12 cellular contexts compared by ENCODE assay signal in genomic region chr11:132992838-132993680, GRCh38.
DNase-seq lines count a peak whose midpoint lies in the region; ATAC-seq, FAIRE-seq and TF ChIP-seq lines count a peak whose summit lies in the region.
"Had no signal": no experiment of that assay in that cellular context is flagged by ENCODE, and none has a peak within 500 bp of the region (broad histone marks: within the 10 kb centered on the region; RNA-seq: fewer than 3 reads in every experiment).

No MANE protein-coding gene starts in this region.

- H3K4me3 ChIP-seq in liver (ENCODE audit: low read depth in 1 of 3, low read length in 3 of 3) (no peak overlapping the region), HepG2 (replicated peaks in 1 of 3; ENCODE audit: insufficient read depth in 1 of 3, low read depth in 2 of 3, low read length in 3 of 3) (no peak overlapping the region), upper lobe of left lung (no peak overlapping the region)

- 51% methylated on average over 17 of the region's 17 CpGs for WGBS in liver
- 14% methylated on average over 16 of the region's 17 CpGs for WGBS in HepG2 (ENCODE audit: low lambda C conversion rate)
- WGBS in upper lobe of left lung, 2 donors = 43 to 49% methylated on average over 14 to 17 of the region's 17 CpGs

- DNase-seq in HepG2 (ENCODE audit: low spot score) (no peak), SK-MEL-5 (ENCODE audit: low read depth, low spot score) (peak; percentile 2), glutamatergic neuron (no peak), type B pancreatic cell (ENCODE audit: extremely low spot score, unreplicated experiment) (no peak), progenitor cell of endocrine pancreas (ENCODE audit: low spot score, unreplicated experiment) (no peak), upper lobe of left lung (no peak)
- DNase-seq: activated CD4-positive, alpha-beta memory T cell treated with anti-CD3 and anti-CD28 coated beads, Interleukin-2, amount 10 ng/mL, durations not matched to agents 7 days and 5 days; NCI-H226; SW 1271 had no signal

- ATAC-seq in HepG2 = no peak
- ATAC-seq in activated T-helper 17 cell treated with anti-CD3 and anti-CD28 coated beads, Interleukin-2, amount 50 U/mL, for 72 hours (replicated peaks) = no peak
- ATAC-seq in upper lobe of left lung (ENCODE audit: low FRiP score in 2 of 2) = no peak

- no peak overlapping the region for H3K4me2 ChIP-seq in HepG2 (ENCODE audit: low read depth, low read length)

- no TSS peak for BruUV-seq in HepG2 (replicated peaks; lab: Mats Ljungman, UMichigan)

- CTCF ChIA-PET in HepG2 (lab: Yijun Ruan, JAX; ENCODE audit: low intra/inter-chr PET ratio, low total read pairs) = no interaction called here

- H3K79me2 ChIP-seq in HepG2 (ENCODE audit: insufficient read depth, low read length) = no peaks in the 10 kb centered on the region

- H3K4me3 Mint-ChIP-seq in glutamatergic neuron (ENCODE audit: unreplicated experiment) (peak overlapping the region; percentile 84), type B pancreatic cell (peak overlapping the region; percentile 62), progenitor cell of endocrine pancreas (ENCODE audit: low read depth) (no peak overlapping the region)
- no peak overlapping the region for H3K4me3 Mint-ChIP-seq in activated T-helper 17 cell treated with anti-CD3 and anti-CD28 coated beads, Interleukin-2, amount 50 U/mL, for 72 hours
- H3K4me3 Mint-ChIP-seq: activated CD4-positive, alpha-beta memory T cell treated with anti-CD3 and anti-CD28 coated beads, Interleukin-2, amount 10 ng/mL, durations not matched to agents 7 days and 5 days had no signal

- POLR2A ChIA-PET in HepG2 (lab: Yijun Ruan, JAX) = no interaction called here

- H3K36me3 ChIP-seq in liver (ENCODE audit: control insufficient read depth in 4 of 4, insufficient read depth in 3 of 4, low read depth in 1 of 4, low read length in 3 of 4) (no peaks in the 10 kb centered on the region), HepG2 (replicated peaks in 1 of 2; ENCODE audit: control insufficient read depth in 1 of 2, insufficient read depth in 2 of 2, low read length in 2 of 2) (no peaks in the 10 kb centered on the region), upper lobe of left lung (no peaks in the 10 kb centered on the region)

- no peak for TF ChIP-seq POLR2A in HepG2 (IDR thresholded peaks at IDR 0.05; ENCODE audit: insufficient read depth in 1 of 2, low read depth in 2 of 2, low read length in 2 of 2)
- no peak for TF ChIP-seq POLR2A in upper lobe of left lung (IDR thresholded peaks at IDR 0.05)

- H3K4me1 ChIP-seq in liver (ENCODE audit: control insufficient read depth in 4 of 4, insufficient read depth in 4 of 4, low read length in 3 of 4) = peaks cover 0 to 7% (median 4%) of the 10 kb centered on the region in 4 donors
- no peaks in the 10 kb centered on the region for H3K4me1 ChIP-seq in HepG2 (ENCODE audit: insufficient read depth, low read length)
- H3K4me1 ChIP-seq in upper lobe of left lung = peaks cover 0 to 4% (median 1%) of the 10 kb centered on the region in 4 donors

- H3K4me1 Mint-ChIP-seq in glutamatergic neuron (ENCODE audit: low read depth, unreplicated experiment) (peaks cover 10% of the 10 kb centered on the region), type B pancreatic cell (ENCODE audit: unreplicated experiment) (peaks cover 17% of the 10 kb centered on the region), progenitor cell of endocrine pancreas (ENCODE audit: low read depth) (no peaks in the 10 kb centered on the region)
- no peaks in the 10 kb centered on the region for H3K4me1 Mint-ChIP-seq in activated T-helper 17 cell treated with anti-CD3 and anti-CD28 coated beads, Interleukin-2, amount 50 U/mL, for 72 hours
- H3K4me1 Mint-ChIP-seq: activated CD4-positive, alpha-beta memory T cell treated with anti-CD3 and anti-CD28 coated beads, Interleukin-2, amount 10 ng/mL, durations not matched to agents 7 days and 5 days had no signal

- H3K27me3 Mint-ChIP-seq in glutamatergic neuron (ENCODE audit: unreplicated experiment) = no peaks in the 10 kb centered on the region
- H3K27me3 Mint-ChIP-seq in type B pancreatic cell = peaks cover 81% of the 10 kb centered on the region
- H3K27me3 Mint-ChIP-seq in progenitor cell of endocrine pancreas = peaks cover 98% of the 10 kb centered on the region
- peaks cover 36% of the 10 kb centered on the region for H3K27me3 Mint-ChIP-seq in activated T-helper 17 cell treated with anti-CD3 and anti-CD28 coated beads, Interleukin-2, amount 50 U/mL, for 72 hours

- intact Hi-C loops in HepG2 (cut with micrococcal nuclease; ENCODE audit: unreplicated experiment) = no loop called here

- H3K27ac Mint-ChIP-seq in glutamatergic neuron (ENCODE audit: unreplicated experiment) (no peak overlapping the region), type B pancreatic cell (no peak overlapping the region), progenitor cell of endocrine pancreas (no peak overlapping the region)
- H3K27ac Mint-ChIP-seq in activated T-helper 17 cell treated with anti-CD3 and anti-CD28 coated beads, Interleukin-2, amount 50 U/mL, for 72 hours = no peak overlapping the region
- H3K27ac Mint-ChIP-seq: activated CD4-positive, alpha-beta memory T cell treated with anti-CD3 and anti-CD28 coated beads, Interleukin-2, amount 10 ng/mL, durations not matched to agents 7 days and 5 days had no signal

- H2AFZ ChIP-seq in HepG2 (ENCODE audit: low read length) = no peak overlapping the region

- no peaks in the 10 kb centered on the region for H3K36me3 Mint-ChIP-seq in glutamatergic neuron (ENCODE audit: unreplicated experiment)
- H3K36me3 Mint-ChIP-seq in type B pancreatic cell = no peaks in the 10 kb centered on the region
- no peaks in the 10 kb centered on the region for H3K36me3 Mint-ChIP-seq in progenitor cell of endocrine pancreas (ENCODE audit: insufficient read depth)
- no peaks in the 10 kb centered on the region for H3K36me3 Mint-ChIP-seq in activated T-helper 17 cell treated with anti-CD3 and anti-CD28 coated beads, Interleukin-2, amount 50 U/mL, for 72 hours (ENCODE audit: low read depth)

- H3K9me3 Mint-ChIP-seq in glutamatergic neuron (ENCODE audit: unreplicated experiment) (peaks cover 2% of the 10 kb centered on the region), type B pancreatic cell (no peaks in the 10 kb centered on the region), progenitor cell of endocrine pancreas (ENCODE audit: low read depth) (no peaks in the 10 kb centered on the region)
- no peaks in the 10 kb centered on the region for H3K9me3 Mint-ChIP-seq in activated T-helper 17 cell treated with anti-CD3 and anti-CD28 coated beads, Interleukin-2, amount 50 U/mL, for 72 hours

- TF ChIP-seq EP300 in HepG2 (IDR thresholded peaks at IDR 0.05; ENCODE audit: low read depth in 2 of 2, low read length in 2 of 2) (no peak), HepG2 (CRISPR knock-in tag; IDR thresholded peaks at IDR 0.05; ENCODE audit: borderline replicate concordance) (no peak), upper lobe of left lung (IDR thresholded peaks at IDR 0.05) (no peak)

- no peak for FAIRE-seq in HepG2 (lab: Jason Lieb, UNC)

- H3K9me3 ChIP-seq in liver (ENCODE audit: control insufficient read depth in 4 of 4, low read length in 3 of 4) (no peaks in the 10 kb centered on the region), HepG2 (ENCODE audit: low read length) (no peaks in the 10 kb centered on the region), upper lobe of left lung (no peaks in the 10 kb centered on the region)

- in situ Hi-C loops in HepG2 (cut with HindIII; ENCODE audit: extremely low pct_ligation_motif_present, low pct_unique_long_range_greater_than_20kb) = no loop called here
- in situ Hi-C loops in SK-MEL-5 (cut with HindIII; ENCODE audit: low pct_unique_long_range_greater_than_20kb, low sequenced_read_pairs) = no loop called here

- H3K9ac ChIP-seq in liver (ENCODE audit: low read depth in 1 of 2, low read length in 2 of 2) (no peak overlapping the region), HepG2 (ENCODE audit: insufficient read depth, low read depth, low read length) (no peak overlapping the region)

- no peaks in the 10 kb centered on the region for H4K20me1 ChIP-seq in HepG2 (ENCODE audit: insufficient read depth, low read length)

- TF ChIP-seq RAD21 in liver (IDR thresholded peaks at IDR 0.05) (peak; percentile 51 to 57), HepG2 (CRISPR knock-in tag; IDR thresholded peaks at IDR 0.05) (no peak)

- H3K27ac ChIP-seq in liver (ENCODE audit: low read depth in 1 of 2, low read length in 2 of 2) (no peak overlapping the region), HepG2 (ENCODE audit: extremely low read length, insufficient read depth, low read length) (no peak overlapping the region), upper lobe of left lung (no peak overlapping the region)
- H3K27ac ChIP-seq: epithelial cell of prostate had no signal

- H3K27me3 ChIP-seq in liver (ENCODE audit: control insufficient read depth in 4 of 4, insufficient read depth in 4 of 4, low read length in 3 of 4) (peaks cover 0 to 13% (median 0%) of the 10 kb centered on the region in 4 donors), HepG2 (ENCODE audit: control insufficient read depth in 1 of 2, insufficient read depth in 2 of 2, low read length in 2 of 2) (0 out of 5 replicates have a peak, but pooled peaks cover 0 to 5% of the 10 kb centered on the region in 2 experiments), upper lobe of left lung (peaks cover 0 to 9% (median 0%) of the 10 kb centered on the region in 4 donors)

- TF ChIP-seq CTCF in liver (IDR thresholded peaks at IDR 0.05; ENCODE audit: low read depth, low read length, missing input control) (no peak), HepG2 (CRISPR knock-in tag; IDR thresholded peaks at IDR 0.05) (no peak), glutamatergic neuron (IDR thresholded peaks at IDR 0.05; ENCODE audit: partially characterized antibody, unreplicated experiment) (no peak), type B pancreatic cell (conservative IDR thresholded peaks at IDR 0.05) (peak; percentile 33), progenitor cell of endocrine pancreas (IDR thresholded peaks at IDR 0.05; ENCODE audit: unreplicated experiment) (no peak), upper lobe of left lung (IDR thresholded peaks at IDR 0.05) (no peak)

TF ChIP-seq in liver, 16 proteins besides CTCF, POLR2A, EP300 and RAD21 (continues in another document):
- TF ChIP-seq RXRA (IDR thresholded peaks at IDR 0.05) = no peak

TF ChIP-seq in HepG2, 621 proteins besides CTCF, POLR2A, EP300 and RAD21 (continues in another document):
- TF ChIP-seq NR1H2 (CRISPR knock-in tag; IDR thresholded peaks at IDR 0.05; ENCODE audit: borderline replicate concordance, low read depth) (no peak), ADNP (CRISPR knock-in tag; IDR thresholded peaks at IDR 0.05) (no peak), ZBTB1 (CRISPR knock-in tag; IDR thresholded peaks at IDR 0.05; ENCODE audit: borderline replicate concordance) (no peak), NKX3-1 (CRISPR knock-in tag; IDR thresholded peaks at IDR 0.05) (no peak), RXRB (CRISPR knock-in tag; IDR thresholded peaks at IDR 0.05; ENCODE audit: borderline replicate concordance) (no peak), FLYWCH1 (CRISPR knock-in tag; IDR thresholded peaks at IDR 0.05) (no peak)

Comparison
In these comparisons a context has a peak if more than half of its experiments do, and no peak if none do; other contexts are left out.
1. H3K4me3 Mint-ChIP-seq: peak in glutamatergic neuron (single experiment) and type B pancreatic cell (single experiment); none in progenitor cell of endocrine pancreas (single experiment) and activated T-helper 17 cell treated with anti-CD3 and anti-CD28 coated beads, Interleukin-2, amount 50 U/mL, for 72 hours (single experiment).